ENCODE assay signal across 1 cellular context in genomic region chr5:112996830-112997374, GRCh38.
TF ChIP-seq lines count a peak whose summit lies in the region.

No MANE protein-coding gene starts in this region.

TF ChIP-seq in K562, 482 proteins besides CTCF, POLR2A, EP300 and RAD21:
- peak; percentile 67; the same call in 1 of the 2 replicates for TF ChIP-seq ZNF592 (IDR thresholded peaks at IDR 0.05)
- no peak for TF ChIP-seq CEBPG (CRISPR knock-in tag; IDR thresholded peaks at IDR 0.05)
- TF ChIP-seq CEBPG (tag; conservative IDR thresholded peaks at IDR 0.05 in 1 of 2, IDR thresholded peaks at IDR 0.05 in 1 of 2): no peak
- TF ChIP-seq NCOA1 (IDR thresholded peaks at IDR 0.05; ENCODE audit: low read depth): no peak
- TF ChIP-seq ESRRB (CRISPR knock-in tag; IDR thresholded peaks at IDR 0.05; ENCODE audit: borderline replicate concordance): no peak
- 0 out of 2 replicates have a peak, but pooled peaks have one; percentile 30 for TF ChIP-seq ZNF311 (CRISPR knock-in tag; IDR thresholded peaks at IDR 0.05)
- TF ChIP-seq, protein P1, sequence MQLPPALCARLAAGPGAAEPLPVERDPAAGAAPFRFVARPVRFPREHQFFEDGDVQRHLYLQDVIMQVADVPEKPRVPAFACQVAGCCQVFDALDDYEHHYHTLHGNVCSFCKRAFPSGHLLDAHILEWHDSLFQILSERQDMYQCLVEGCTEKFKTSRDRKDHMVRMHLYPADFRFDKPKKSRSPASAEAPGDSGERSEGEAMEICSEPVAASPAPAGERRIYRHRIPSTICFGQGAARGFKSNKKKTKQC (CRISPR knock-in tag; IDR thresholded peaks at IDR 0.05): no peak
- no peak for TF ChIP-seq PHB2 (IDR thresholded peaks at IDR 0.05; ENCODE audit: low read depth)
- no peak for TF ChIP-seq ILF3 (IDR thresholded peaks at IDR 0.05; ENCODE audit: borderline replicate concordance)
- 0 out of 2 replicates have a peak, but pooled peaks have one; percentile 31 for TF ChIP-seq GTF2E2 (tag; IDR thresholded peaks at IDR 0.05)
